In the genomic region with DNA sequence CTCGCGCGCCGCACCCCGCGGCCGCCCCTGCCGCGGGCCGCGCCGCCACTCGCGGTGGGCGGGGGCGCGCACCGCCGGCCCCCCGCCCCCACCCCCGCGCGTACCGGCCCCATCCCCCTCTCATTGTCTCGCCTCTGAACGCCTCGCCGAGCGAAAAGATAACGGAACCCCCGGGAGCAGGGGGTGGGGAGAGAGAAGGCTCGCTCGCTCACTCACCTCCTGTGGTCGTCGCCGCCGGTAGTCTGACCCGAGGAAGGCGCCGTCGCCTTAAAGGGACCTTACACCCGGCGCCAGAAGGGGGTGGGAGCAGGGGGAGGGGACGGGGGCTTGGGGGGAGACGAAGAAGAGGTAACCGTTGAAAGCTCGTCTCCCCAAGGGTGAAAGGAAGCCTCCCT, we compare ENCODE assay signal across 8 cellular contexts. TPM values are rescaled to one million over a fixed set of nuclear protein-coding genes. Genes with fewer than 3 reads are reported as not detected.
A peak's percentile ranks its signal among the peaks of the same experiment; 100 is the strongest.
DNase-seq lines count a peak whose midpoint lies in the region; ATAC-seq and TF ChIP-seq lines count a peak whose summit lies in the region.

No MANE protein-coding gene starts in this region.

- H3K36me3 ChIP-seq in lung (ENCODE audit: control insufficient read depth in 2 of 2, insufficient read depth in 2 of 2, low read length in 2 of 2), result no peaks in the 10 kb centered on the region

- H3K27me3 ChIP-seq in dorsolateral prefrontal cortex (no peaks in the 10 kb centered on the region), lung (ENCODE audit: control insufficient read depth, insufficient read depth) (no peaks in the 10 kb centered on the region)

- ATAC-seq in HG02623 (IDR thresholded peaks at IDR 0.05; ENCODE audit: unreplicated experiment), result peak; percentile 30
- peak; percentile 51 for ATAC-seq in lung (ENCODE audit: insufficient read depth, low FRiP score)
- ATAC-seq in HG03097 (IDR thresholded peaks at IDR 0.05; ENCODE audit: low FRiP score, unreplicated experiment), result no peak

- H3K27ac ChIP-seq in dorsolateral prefrontal cortex (peak overlapping the region; percentile 67 to 99 (median 97)), lung (ENCODE audit: low read depth in 1 of 2, low read length in 1 of 2) (peak overlapping the region; percentile 88 to 97)

- intact Hi-C loops in dorsolateral prefrontal cortex (cut with DNase I), result loop anchor here (1.0 to 10.0 kb wide), 5 partner anchors 14 to 156 kb away; a partner anchor contains a TSS

- H3K9me3 ChIP-seq in lung (ENCODE audit: control insufficient read depth in 2 of 2, insufficient read depth in 1 of 2, low read length in 1 of 2), result no peaks in the 10 kb centered on the region

- TF ChIP-seq CTCF in GM10266 (IDR thresholded peaks at IDR 0.05; ENCODE audit: control insufficient read depth, insufficient read depth, low read depth, missing control alignments) (no peak), dorsolateral prefrontal cortex (IDR thresholded peaks at IDR 0.05 in 54 of 56, conservative IDR thresholded peaks at IDR 0.05 in 2 of 56; ENCODE audit: low read depth in 1 of 56, partially characterized antibody in 56 of 56) (no peak), lung (IDR thresholded peaks at IDR 0.05; ENCODE audit: control extremely low read depth, extremely low read depth) (no peak)

- peaks cover 3 to 11% of the 10 kb centered on the region in 2 donors for H3K4me1 ChIP-seq in lung (ENCODE audit: control insufficient read depth in 2 of 2, insufficient read depth in 2 of 2, low read length in 2 of 2)

- DNase-seq in GM10266 (ENCODE audit: extremely low spot score) (peak; percentile 74), NCI-H2171 treated with DMSO at 0.1 percent for 48 hours (lab: John Stamatoyannopoulos, UW) (peak; percentile 69), dorsolateral prefrontal cortex (peak in 8 of 10 donors; percentile 28 to 63 (median 48)), lung (ENCODE audit: low spot score) (peak; percentile 65)
- peak; percentile 30 to 37 for DNase-seq in activated CD4-positive, alpha-beta T cell treated with anti-CD3 and anti-CD28 coated beads, Interleukin-2, amount 50 U/mL, for 24 hours (ENCODE audit: low read depth in 1 of 2, low spot score in 1 of 2)
- peak; percentile 28 for DNase-seq in stimulated activated CD8-positive, alpha-beta memory T cell treated with anti-CD3 and anti-CD28 coated beads, Interleukin-12 subunit alpha, Interleukin-12 subunit beta, amount 100 ng/mL, for 1 hour (ENCODE audit: low read depth)

- H3K4me3 ChIP-seq in dorsolateral prefrontal cortex (peak overlapping the region; percentile 8 to 86 (median 70)), lung (peak overlapping the region; percentile 64)

- WGBS in lung, 2 donors, result 0% methylated on average over 8 to 47 of the region's 47 CpGs

RNA-seq across cellular contexts. Expression of a gene that starts 0.4 kb away (rescaled TPM):
- 100 to 1,000 TPM; 132 to 285 (median 204) TPM for total RNA-seq in dorsolateral prefrontal cortex
- total RNA-seq in lung, result 100 to 1,000 TPM in 1 of 2 donors, 10 to 100 TPM in 1; 59.7 to 131 TPM
- polyA plus RNA-seq in lung, result 10 to 100 TPM; 12.6 to 23.4 TPM

RNA-seq across cellular contexts. Expression of a gene that starts 52.3 kb away (rescaled TPM):
- total RNA-seq in dorsolateral prefrontal cortex (10 to 100 TPM in 32 of 120 experiments, 1 to 10 TPM in 88; 1.9 to 21.3 (median 7.9) TPM), lung (10 to 100 TPM; 38.9 to 74.9 TPM)
- polyA plus RNA-seq in lung, result 10 to 100 TPM; 23.4 to 34.7 TPM

RNA-seq across cellular contexts. Expression of a gene that starts 59.6 kb away (rescaled TPM):
- total RNA-seq in dorsolateral prefrontal cortex (100 to 1,000 TPM; 103 to 226 (median 181) TPM), lung (100 to 1,000 TPM; 123 to 247 TPM)
- polyA plus RNA-seq in lung, result 100 to 1,000 TPM; 373 to 452 TPM
